Comparison of ENCODE assay signal across 11 cellular contexts in the genomic region with DNA sequence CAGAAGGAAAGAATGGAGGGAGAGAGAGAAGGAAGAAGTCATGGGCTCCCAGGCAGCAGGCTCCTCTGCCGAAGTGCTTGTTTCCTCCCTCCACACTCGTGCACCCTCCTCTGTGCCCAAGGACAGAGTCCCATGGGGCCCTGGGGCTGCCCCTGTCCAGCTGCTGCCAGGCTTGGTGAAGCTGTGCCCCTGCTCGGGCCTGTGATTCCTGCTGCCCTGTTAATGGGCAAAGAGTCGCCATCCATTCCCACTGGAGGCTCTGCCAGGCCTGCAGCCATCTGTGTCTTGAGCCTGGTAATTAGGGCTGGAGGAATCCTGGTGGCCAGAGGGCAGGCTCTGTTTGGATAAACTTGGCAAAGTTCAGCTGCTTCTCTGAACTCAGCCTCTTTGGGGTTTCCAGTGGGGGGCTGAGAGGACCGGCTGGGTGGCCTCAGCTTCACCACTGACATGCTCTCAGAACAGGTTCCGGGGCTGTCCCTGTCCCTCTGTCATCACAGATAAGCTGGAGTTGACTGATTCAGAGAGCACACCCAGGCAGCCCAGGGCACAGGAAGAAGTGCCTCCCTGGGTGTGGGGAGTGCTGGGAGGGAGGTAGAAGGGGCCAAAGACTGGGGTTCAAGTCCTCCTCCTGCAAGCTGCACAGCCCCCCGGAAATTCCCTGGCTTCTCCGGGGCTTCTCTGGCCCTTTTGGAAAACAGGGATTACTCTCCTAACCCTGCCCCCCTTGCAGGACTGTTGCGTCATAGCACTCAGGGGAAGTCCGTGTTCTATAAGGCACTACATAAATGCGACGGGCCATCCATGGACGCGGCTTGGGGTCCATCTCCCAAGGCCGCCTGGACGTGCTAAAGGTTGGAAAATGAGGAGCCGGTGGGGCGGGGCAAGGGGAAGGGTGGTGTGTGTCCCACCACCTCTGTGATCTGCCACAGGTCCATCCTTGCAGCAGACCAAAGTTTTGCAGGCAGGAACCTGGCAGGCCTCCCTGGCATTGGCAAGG.
DNase-seq lines count a peak whose midpoint lies in the region; ATAC-seq and TF ChIP-seq lines count a peak whose summit lies in the region.
"Had no signal": no experiment of that assay in that cellular context is flagged by ENCODE, and none has a peak within 500 bp of the region (broad histone marks: within the 10 kb centered on the region; RNA-seq: fewer than 3 reads in every experiment).

No MANE protein-coding gene starts in this region.

- H3K9me3 ChIP-seq in BLaER1, result no peaks in the 10 kb centered on the region

- no peak overlapping the region for H3K27ac ChIP-seq in BLaER1

- peaks cover 8% of the 10 kb centered on the region for H3K36me3 Mint-ChIP-seq in IgD-negative memory B cell
- H3K36me3 Mint-ChIP-seq: CD4-positive, alpha-beta memory T cell had no signal

- H3K27me3 ChIP-seq in BLaER1 (no peaks in the 10 kb centered on the region), H7 (ENCODE audit: control insufficient read depth, insufficient read depth, low read length) (no peaks in the 10 kb centered on the region)

- POLR2A ChIA-PET in HEK293T (lab: Yijun Ruan, JAX), result no interaction called here

- ATAC-seq in GM18858 (IDR thresholded peaks at IDR 0.05; ENCODE audit: unreplicated experiment) (peak; percentile 65), HG02623 (IDR thresholded peaks at IDR 0.05; ENCODE audit: unreplicated experiment) (peak; percentile 76)

- H3K9me3 Mint-ChIP-seq in IgD-negative memory B cell, result no peaks in the 10 kb centered on the region

- H3K4me1 ChIP-seq in BLaER1, result peaks cover 48% of the 10 kb centered on the region

- no peak overlapping the region for H3K4me3 ChIP-seq in BLaER1
- no peak overlapping the region for H3K4me3 ChIP-seq in H7 (ENCODE audit: insufficient read depth, low read depth, low read length)

- H3K36me3 ChIP-seq in BLaER1 (peaks cover 91% of the 10 kb centered on the region), H7 (replicated peaks; ENCODE audit: control insufficient read depth, insufficient read depth, low read length) (no peaks in the 10 kb centered on the region)

- H3K27ac Mint-ChIP-seq in IgD-negative memory B cell, result peak overlapping the region; percentile 35 to 92 (median 83)
- H3K27ac Mint-ChIP-seq: CD4-positive, alpha-beta memory T cell had no signal

- peaks cover 45 to 58% (median 47%) of the 10 kb centered on the region in 3 donors for H3K4me1 Mint-ChIP-seq in IgD-negative memory B cell
- H3K4me1 Mint-ChIP-seq: CD4-positive, alpha-beta memory T cell had no signal

- H3K27me3 Mint-ChIP-seq in IgD-negative memory B cell, result no peaks in the 10 kb centered on the region

- H4K20me1 ChIP-seq in BLaER1, result peaks cover 100% of the 10 kb centered on the region

- no peak overlapping the region for H3K9ac ChIP-seq in BLaER1

- H3K4me3 Mint-ChIP-seq in IgD-negative memory B cell, result peak overlapping the region in 2 of 4 donors; percentile 9 to 28
- H3K4me3 Mint-ChIP-seq: CD4-positive, alpha-beta memory T cell had no signal

- peak overlapping the region; percentile 24; the same call in 1 of the 2 replicates for H3K4me2 ChIP-seq in BLaER1

- DNase-seq in H7 (no peak), DMS153 treated with DMSO at 0.1 percent for 48 hours (lab: John Stamatoyannopoulos, UW; ENCODE audit: unreplicated experiment) (no peak), anterior cingulate cortex (lab: John Stamatoyannopoulos, UW) (no peak), HEK293T (ENCODE audit: extremely low spot score) (no peak)
- DNase-seq: CD4-positive, alpha-beta memory T cell; Kasumi-1; T-helper 9 cell had no signal

- CTCF ChIA-PET in HEK293T (lab: Yijun Ruan, JAX), result no interaction called here

TF ChIP-seq in HEK293T, 16 proteins besides CTCF, POLR2A, EP300 and RAD21:
- TF ChIP-seq ARNT (IDR thresholded peaks at IDR 0.05) (no peak), SUZ12 (IDR thresholded peaks at IDR 0.05) (no peak), ZNF384 (IDR thresholded peaks at IDR 0.05) (no peak), SP1 (IDR thresholded peaks at IDR 0.05) (no peak), ELF4 (IDR thresholded peaks at IDR 0.05) (no peak), FOXK2 (IDR thresholded peaks at IDR 0.05) (no peak), LEF1 (IDR thresholded peaks at IDR 0.05; ENCODE audit: borderline replicate concordance) (no peak), L3MBTL2 (conservative IDR thresholded peaks at IDR 0.05) (no peak), FOXA1 (IDR thresholded peaks at IDR 0.05) (no peak), HDGF (IDR thresholded peaks at IDR 0.05; ENCODE audit: borderline replicate concordance) (no peak), NFRKB (IDR thresholded peaks at IDR 0.05) (no peak), BHLHE40 (IDR thresholded peaks at IDR 0.05; ENCODE audit: borderline replicate concordance) (no peak)
- TF ChIP-seq, protein P1, sequence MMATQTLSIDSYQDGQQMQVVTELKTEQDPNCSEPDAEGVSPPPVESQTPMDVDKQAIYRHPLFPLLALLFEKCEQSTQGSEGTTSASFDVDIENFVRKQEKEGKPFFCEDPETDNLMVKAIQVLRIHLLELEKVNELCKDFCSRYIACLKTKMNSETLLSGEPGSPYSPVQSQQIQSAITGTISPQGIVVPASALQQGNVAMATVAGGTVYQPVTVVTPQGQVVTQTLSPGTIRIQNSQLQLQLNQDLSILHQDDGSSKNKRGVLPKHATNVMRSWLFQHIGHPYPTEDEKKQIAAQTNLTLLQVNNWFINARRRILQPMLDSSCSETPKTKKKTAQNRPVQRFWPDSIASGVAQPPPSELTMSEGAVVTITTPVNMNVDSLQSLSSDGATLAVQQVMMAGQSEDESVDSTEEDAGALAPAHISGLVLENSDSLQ (IDR thresholded peaks at IDR 0.05), result no peak
